ENCODE assay signal across 8 cellular contexts in the genomic region with DNA sequence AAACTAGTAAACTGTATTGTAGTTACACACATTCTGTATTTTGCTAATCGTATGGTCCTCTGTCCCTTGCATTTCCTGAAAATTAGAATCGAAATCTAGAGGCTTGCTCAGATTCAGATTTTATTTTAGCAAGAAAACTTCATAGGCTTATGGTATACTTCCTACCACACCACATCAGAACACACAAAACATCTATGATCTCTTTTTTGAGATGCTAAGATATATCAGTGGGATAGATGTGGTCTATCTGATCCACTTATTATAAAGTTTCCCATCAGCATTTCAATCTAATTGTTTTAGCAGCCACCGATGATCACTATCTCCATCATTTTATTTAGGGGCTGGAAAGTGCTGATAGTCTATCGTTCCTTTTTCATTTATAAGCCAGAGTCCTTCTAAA. TPM values are rescaled to one million over a fixed set of nuclear protein-coding genes. Genes with fewer than 3 reads are reported as not detected.
DNase-seq lines count a peak whose midpoint lies in the region; ATAC-seq, FAIRE-seq and TF ChIP-seq lines count a peak whose summit lies in the region.
"Not testable (repeated sequence)": the region's sequence is repeated elsewhere in the genome, so short reads cannot be mapped to it uniquely, and the experiment has no call there.

No MANE protein-coding gene starts in this region.

- H3K4ac ChIP-seq in H1 (replicated peaks; ENCODE audit: insufficient read length, low read depth, low read length) = not testable (repeated sequence)

- H2BK15ac ChIP-seq in H1 (ENCODE audit: low read length) = not testable (repeated sequence)

- H3K4me1 ChIP-seq in CD4-positive, alpha-beta memory T cell (ENCODE audit: insufficient read depth, low read length) = peaks cover 48% of the 10 kb centered on the region
- not testable (repeated sequence) for H3K4me1 ChIP-seq in H1 (replicated peaks in 1 of 4; ENCODE audit: control insufficient read depth in 3 of 4, insufficient read depth in 4 of 4, low read length in 3 of 4)

- H3K36me3 Mint-ChIP-seq in CD4-positive, alpha-beta memory T cell; T-helper 17 cell (ENCODE audit: low read depth); activated CD8-positive, alpha-beta T cell treated with anti-CD3 and anti-CD28 coated beads for 36 hours (ENCODE audit: low read depth); activated T-helper 1 cell treated with anti-CD3 and anti-CD28 coated beads, Interleukin-12 subunit alpha, Interleukin-12 subunit beta, Interleukin-2, Interleukin-4 antibody, amounts not matched to agents 30 ng/mL and 10 ng/mL and 1 ng/mL, durations not matched to agents 14 hours and 24 hours and 36 hours (ENCODE audit: low read depth); activated naive CD8-positive, alpha-beta T cell treated with anti-CD3 and anti-CD28 coated beads for 36 hours; naive thymus-derived CD8-positive, alpha-beta T cell; stimulated activated naive CD8-positive, alpha-beta T cell treated with anti-CD3 and anti-CD28 coated beads, Interleukin-15, Interleukin-2, amounts not matched to agents 100 ng/mL and 50 ng/mL, for 24 hours (ENCODE audit: low read depth): not testable (repeated sequence)

- not testable (repeated sequence) for H3K9ac ChIP-seq in H1 (replicated peaks in 1 of 4; ENCODE audit: extremely low read depth in 1 of 4, low read depth in 3 of 4, low read length in 3 of 4)

- POLR2A ChIA-PET in CD4-positive, alpha-beta memory T cell (lab: Charles Lee; ENCODE audit: partially characterized antibody); H1 (lab: Charles Lee; ENCODE audit: partially characterized antibody): not testable (repeated sequence)
- POLR2A ChIA-PET in activated CD8-positive, alpha-beta T cell treated with anti-CD3 and anti-CD28 coated beads for 36 hours (lab: Charles Lee) = interaction anchor here (1.6 to 3.8 kb wide), 2 partner anchors 8 to 28 kb away, joined by 5 to 13 read pairs; a partner anchor contains a TSS
- POLR2A ChIA-PET in naive thymus-derived CD8-positive, alpha-beta T cell (lab: Charles Lee) = interaction anchor here (0.7 to 1.7 kb wide), 2 partner anchors 28 to 55 kb away, joined by 3 to 6 read pairs; a partner anchor contains a TSS

- not testable (repeated sequence) for H3K56ac ChIP-seq in H1 (replicated peaks; ENCODE audit: insufficient read length, low read depth, low read length)

- H3K27me3 Mint-ChIP-seq in CD4-positive, alpha-beta memory T cell; T-helper 17 cell; activated CD8-positive, alpha-beta T cell treated with anti-CD3 and anti-CD28 coated beads for 36 hours; activated T-helper 1 cell treated with anti-CD3 and anti-CD28 coated beads, Interleukin-12 subunit alpha, Interleukin-12 subunit beta, Interleukin-2, Interleukin-4 antibody, amounts not matched to agents 30 ng/mL and 10 ng/mL and 1 ng/mL, durations not matched to agents 14 hours and 24 hours and 36 hours (ENCODE audit: insufficient read depth); activated naive CD8-positive, alpha-beta T cell treated with anti-CD3 and anti-CD28 coated beads for 36 hours; naive thymus-derived CD8-positive, alpha-beta T cell; stimulated activated naive CD8-positive, alpha-beta T cell treated with anti-CD3 and anti-CD28 coated beads, Interleukin-15, Interleukin-2, amounts not matched to agents 100 ng/mL and 50 ng/mL, for 24 hours: not testable (repeated sequence)

- peak overlapping the region in 6 of 8 donors; percentile 1 to 73 (median 51) for H3K4me3 Mint-ChIP-seq in CD4-positive, alpha-beta memory T cell
- H3K4me3 Mint-ChIP-seq in T-helper 17 cell = peak overlapping the region; percentile 39
- peak overlapping the region; percentile 7 for H3K4me3 Mint-ChIP-seq in activated CD8-positive, alpha-beta T cell treated with anti-CD3 and anti-CD28 coated beads for 36 hours
- peak overlapping the region; percentile 26 for H3K4me3 Mint-ChIP-seq in activated T-helper 1 cell treated with anti-CD3 and anti-CD28 coated beads, Interleukin-12 subunit alpha, Interleukin-12 subunit beta, Interleukin-2, Interleukin-4 antibody, amounts not matched to agents 30 ng/mL and 10 ng/mL and 1 ng/mL, durations not matched to agents 14 hours and 24 hours and 36 hours
- H3K4me3 Mint-ChIP-seq in activated naive CD8-positive, alpha-beta T cell treated with anti-CD3 and anti-CD28 coated beads for 36 hours = peak overlapping the region; percentile 22
- peak overlapping the region; percentile 0 to 65 (median 27) for H3K4me3 Mint-ChIP-seq in naive thymus-derived CD8-positive, alpha-beta T cell
- H3K4me3 Mint-ChIP-seq in stimulated activated naive CD8-positive, alpha-beta T cell treated with anti-CD3 and anti-CD28 coated beads, Interleukin-15, Interleukin-2, amounts not matched to agents 100 ng/mL and 50 ng/mL, for 24 hours = peak overlapping the region; percentile 47

- not testable (repeated sequence) for H3K14ac ChIP-seq in H1 (ENCODE audit: insufficient read length)

- H2AFZ ChIP-seq in H1 (ENCODE audit: low read length) = not testable (repeated sequence)

- FAIRE-seq in H1 (lab: Jason Lieb, UNC) = peak; percentile 28

- H4K5ac ChIP-seq in H1 (ENCODE audit: insufficient read length, low read depth, low read length) = not testable (repeated sequence)

- H2BK20ac ChIP-seq in H1 (ENCODE audit: low read length) = not testable (repeated sequence)

- ATAC-seq in T-helper 17 cell = peak; percentile 32
- ATAC-seq in activated CD8-positive, alpha-beta T cell treated with anti-CD3 and anti-CD28 coated beads for 36 hours = not testable (repeated sequence)
- peak; percentile 34 to 68 for ATAC-seq in naive thymus-derived CD8-positive, alpha-beta T cell

- TF ChIP-seq RAD21 in H1 (IDR thresholded peaks at IDR 0.05 in 1 of 2, conservative IDR thresholded peaks at IDR 0.05 in 1 of 2; ENCODE audit: low read depth in 2 of 2, low read length in 2 of 2) = not testable (repeated sequence)

- H3K4me2 ChIP-seq in H1 (ENCODE audit: insufficient read depth in 1 of 2, low read depth in 2 of 2, low read length in 2 of 2) = not testable (repeated sequence)

- not testable (repeated sequence) for H3K79me1 ChIP-seq in H1 (ENCODE audit: low read depth, low read length)

- not testable (repeated sequence) for H3K9me3 ChIP-seq in CD4-positive, alpha-beta memory T cell (ENCODE audit: control insufficient read depth in 1 of 2, low read length in 2 of 2); T-helper 17 cell (ENCODE audit: control insufficient read depth, low read length, poor library complexity, severe bottlenecking); H1 (ENCODE audit: insufficient read depth in 2 of 2, low read depth in 1 of 2, low read length in 1 of 2)

- peak overlapping the region; percentile 14 to 83 (median 61) for H3K27ac Mint-ChIP-seq in CD4-positive, alpha-beta memory T cell
- H3K27ac Mint-ChIP-seq in T-helper 17 cell = peak overlapping the region; percentile 68
- H3K27ac Mint-ChIP-seq in activated CD8-positive, alpha-beta T cell treated with anti-CD3 and anti-CD28 coated beads for 36 hours = peak overlapping the region; percentile 57
- peak overlapping the region; percentile 20 for H3K27ac Mint-ChIP-seq in activated T-helper 1 cell treated with anti-CD3 and anti-CD28 coated beads, Interleukin-12 subunit alpha, Interleukin-12 subunit beta, Interleukin-2, Interleukin-4 antibody, amounts not matched to agents 30 ng/mL and 10 ng/mL and 1 ng/mL, durations not matched to agents 14 hours and 24 hours and 36 hours
- peak overlapping the region; percentile 76 for H3K27ac Mint-ChIP-seq in activated naive CD8-positive, alpha-beta T cell treated with anti-CD3 and anti-CD28 coated beads for 36 hours
- H3K27ac Mint-ChIP-seq in naive thymus-derived CD8-positive, alpha-beta T cell = not testable (repeated sequence)
- peak overlapping the region; percentile 82 for H3K27ac Mint-ChIP-seq in stimulated activated naive CD8-positive, alpha-beta T cell treated with anti-CD3 and anti-CD28 coated beads, Interleukin-15, Interleukin-2, amounts not matched to agents 100 ng/mL and 50 ng/mL, for 24 hours

- H3K9me3 Mint-ChIP-seq in CD4-positive, alpha-beta memory T cell; activated CD8-positive, alpha-beta T cell treated with anti-CD3 and anti-CD28 coated beads for 36 hours; activated T-helper 1 cell treated with anti-CD3 and anti-CD28 coated beads, Interleukin-12 subunit alpha, Interleukin-12 subunit beta, Interleukin-2, Interleukin-4 antibody, amounts not matched to agents 30 ng/mL and 10 ng/mL and 1 ng/mL, durations not matched to agents 14 hours and 24 hours and 36 hours; activated naive CD8-positive, alpha-beta T cell treated with anti-CD3 and anti-CD28 coated beads for 36 hours; naive thymus-derived CD8-positive, alpha-beta T cell; stimulated activated naive CD8-positive, alpha-beta T cell treated with anti-CD3 and anti-CD28 coated beads, Interleukin-15, Interleukin-2, amounts not matched to agents 100 ng/mL and 50 ng/mL, for 24 hours: not testable (repeated sequence)

- not testable (repeated sequence) for H3K27ac ChIP-seq in CD4-positive, alpha-beta memory T cell (ENCODE audit: low read depth, low read length); H1 (ENCODE audit: low read depth, low read length)

- peaks cover 37 to 50% (median 42%) of the 10 kb centered on the region in 4 donors for H3K4me1 Mint-ChIP-seq in CD4-positive, alpha-beta memory T cell
- peaks cover 35% of the 10 kb centered on the region for H3K4me1 Mint-ChIP-seq in T-helper 17 cell
- peaks cover 47% of the 10 kb centered on the region for H3K4me1 Mint-ChIP-seq in activated CD8-positive, alpha-beta T cell treated with anti-CD3 and anti-CD28 coated beads for 36 hours (ENCODE audit: low read depth)
- H3K4me1 Mint-ChIP-seq in activated T-helper 1 cell treated with anti-CD3 and anti-CD28 coated beads, Interleukin-12 subunit alpha, Interleukin-12 subunit beta, Interleukin-2, Interleukin-4 antibody, amounts not matched to agents 30 ng/mL and 10 ng/mL and 1 ng/mL, durations not matched to agents 14 hours and 24 hours and 36 hours (ENCODE audit: low read depth) = peaks cover 37% of the 10 kb centered on the region
- H3K4me1 Mint-ChIP-seq in activated naive CD8-positive, alpha-beta T cell treated with anti-CD3 and anti-CD28 coated beads for 36 hours = peaks cover 33% of the 10 kb centered on the region
- peaks cover 23 to 46% (median 43%) of the 10 kb centered on the region in 4 donors for H3K4me1 Mint-ChIP-seq in naive thymus-derived CD8-positive, alpha-beta T cell
- peaks cover 54% of the 10 kb centered on the region for H3K4me1 Mint-ChIP-seq in stimulated activated naive CD8-positive, alpha-beta T cell treated with anti-CD3 and anti-CD28 coated beads, Interleukin-15, Interleukin-2, amounts not matched to agents 100 ng/mL and 50 ng/mL, for 24 hours (ENCODE audit: low read depth)

- not testable (repeated sequence) for TF ChIP-seq EP300 in H1 (IDR thresholded peaks at IDR 0.05; ENCODE audit: borderline replicate concordance in 1 of 2, low read depth in 2 of 2, low read length in 2 of 2)

- not testable (repeated sequence) for TF ChIP-seq POLR2A in H1 (IDR thresholded peaks at IDR 0.05; ENCODE audit: control extremely low read depth in 1 of 2, low read depth in 2 of 2, low read length in 2 of 2)

- not testable (repeated sequence) for H2BK120ac ChIP-seq in H1 (replicated peaks; ENCODE audit: low read depth, low read length)

- H4K91ac ChIP-seq in H1 (replicated peaks; ENCODE audit: insufficient read length, low read length) = not testable (repeated sequence)

- H2BK5ac ChIP-seq in H1 (ENCODE audit: low read depth, low read length) = not testable (repeated sequence)

- not testable (repeated sequence) for H2AK5ac ChIP-seq in H1 (ENCODE audit: low read depth, low read length)

- H3K79me2 ChIP-seq in H1 (ENCODE audit: control insufficient read depth in 1 of 2, insufficient read depth in 2 of 2, low read length in 2 of 2) = peaks cover 0 to 76% of the 10 kb centered on the region in 2 experiments; a peak in 2 of 4 replicates

- H3K36me3 ChIP-seq in CD4-positive, alpha-beta memory T cell (ENCODE audit: insufficient read depth, low read length); H1 (ENCODE audit: control insufficient read depth in 2 of 4, insufficient read depth in 4 of 4, low read length in 3 of 4): not testable (repeated sequence)

- not testable (repeated sequence) for H3K18ac ChIP-seq in H1 (ENCODE audit: extremely low read depth, low read length)

- H3K23me2 ChIP-seq in H1 (ENCODE audit: low read depth, low read length) = not testable (repeated sequence)

- H3K4me3 ChIP-seq in CD4-positive, alpha-beta memory T cell (ENCODE audit: low read length in 2 of 2); H1 (ENCODE audit: extremely low read depth in 1 of 4, insufficient read depth in 2 of 4, low read depth in 3 of 4, low read length in 4 of 4): not testable (repeated sequence)

- H3K27me3 ChIP-seq in CD4-positive, alpha-beta memory T cell (ENCODE audit: insufficient read depth, low read length); H1 (replicated peaks in 1 of 4; ENCODE audit: control insufficient read depth in 3 of 4, extremely low read depth in 1 of 4, insufficient read depth in 3 of 4, low read length in 3 of 4): not testable (repeated sequence)

- not testable (repeated sequence) for TF ChIP-seq CTCF in activated CD8-positive, alpha-beta T cell treated with anti-CD3 and anti-CD28 coated beads for 36 hours (IDR thresholded peaks at IDR 0.05); H1 (IDR thresholded peaks at IDR 0.05; ENCODE audit: control extremely low read depth in 1 of 3, insufficient read depth in 1 of 3, low read depth in 1 of 3, low read length in 3 of 3)

- H4K20me1 ChIP-seq in H1 (replicated peaks in 1 of 2; ENCODE audit: control insufficient read depth in 1 of 2, insufficient read depth in 2 of 2, low read length in 2 of 2) = not testable (repeated sequence)

- H4K8ac ChIP-seq in H1 (ENCODE audit: extremely low read depth, insufficient read depth, low read length) = not testable (repeated sequence)

- WGBS in H1 (ENCODE audit: extremely low coverage in 1 of 2, insufficient coverage in 1 of 2, insufficient read length in 1 of 2, insufficient replicate concordance in 2 of 2, low coverage in 1 of 2, low lambda C conversion rate in 2 of 2, missing lambda C conversion rate in 1 of 2), 2 experiments = 77% methylated on average over 4 of the region's 4 CpGs; no CpG with 5 or more reads in 1 of the 2 experiments

- H3K23ac ChIP-seq in H1 (ENCODE audit: insufficient read length) = not testable (repeated sequence)

- CTCF ChIA-PET in CD4-positive, alpha-beta memory T cell (lab: Charles Lee; ENCODE audit: partially characterized antibody) = interaction anchor here (1.2 to 4.8 kb wide), 6 partner anchors 9 to 100 kb away, joined by 3 to 49 read pairs (median 40); a partner anchor contains a TSS
- CTCF ChIA-PET in activated CD8-positive, alpha-beta T cell treated with anti-CD3 and anti-CD28 coated beads for 36 hours (lab: Charles Lee) = interaction anchor here (1.5 to 5.8 kb wide), 6 partner anchors 11 to 243 kb away, joined by 6 to 40 read pairs (median 20); no protein-coding TSS in a partner anchor
- CTCF ChIA-PET in H1 (lab: Charles Lee; ENCODE audit: partially characterized antibody) = interaction anchor here (1.7 to 6.3 kb wide), 6 partner anchors 10 to 291 kb away, joined by 4 to 85 read pairs (median 8); a partner anchor contains a TSS

- intact Hi-C loops in CD4-positive, alpha-beta memory T cell (cut with micrococcal nuclease); activated CD8-positive, alpha-beta T cell treated with anti-CD3 and anti-CD28 coated beads for 36 hours (cut with micrococcal nuclease): not testable (repeated sequence)
- intact Hi-C loops in activated T-helper 1 cell treated with anti-CD3 and anti-CD28 coated beads, Interleukin-12 subunit alpha, Interleukin-12 subunit beta, Interleukin-2, Interleukin-4 antibody, amounts not matched to agents 30 ng/mL and 10 ng/mL and 1 ng/mL, durations not matched to agents 14 hours and 24 hours and 36 hours (cut with micrococcal nuclease) = loop anchor here (5.0 kb wide), 1 partner anchor 297 kb away; no protein-coding TSS in a partner anchor

- DNase-seq in CD4-positive, alpha-beta memory T cell = peak in 2 of 5 donors; percentile 10 to 20
- not testable (repeated sequence) for DNase-seq in T-helper 17 cell; activated CD8-positive, alpha-beta T cell treated with anti-CD3 and anti-CD28 coated beads for 36 hours; activated T-helper 1 cell treated with anti-CD3 and anti-CD28 coated beads, Interleukin-12 subunit alpha, Interleukin-12 subunit beta, Interleukin-2, Interleukin-4 antibody, amounts not matched to agents 30 ng/mL and 10 ng/mL and 1 ng/mL, durations not matched to agents 14 hours and 24 hours and 36 hours (ENCODE audit: low spot score); activated naive CD8-positive, alpha-beta T cell treated with anti-CD3 and anti-CD28 coated beads for 36 hours; H1 (ENCODE audit: low read depth in 1 of 2, low spot score in 2 of 2)
- peak in 2 of 10 donors; percentile 6 to 15 for DNase-seq in naive thymus-derived CD8-positive, alpha-beta T cell

- not testable (repeated sequence) for H2BK12ac ChIP-seq in H1 (ENCODE audit: low read depth, low read length)

RNA-seq across cellular contexts. Expression of a gene that starts 27.9 kb away (rescaled TPM):
- total RNA-seq in CD4-positive, alpha-beta memory T cell = 10 to 100 TPM; 56.0 to 63.6 TPM
- polyA plus RNA-seq in CD4-positive, alpha-beta memory T cell = 10 to 100 TPM in 1 of 2 donors, 1 to 10 TPM in 1; 6.3 to 10.1 TPM
- total RNA-seq in T-helper 17 cell = 10 to 100 TPM; 33.7 to 33.9 TPM
- 10 to 100 TPM; 42.5 to 42.8 TPM for total RNA-seq in activated CD8-positive, alpha-beta T cell treated with anti-CD3 and anti-CD28 coated beads for 36 hours
- total RNA-seq in activated T-helper 1 cell treated with anti-CD3 and anti-CD28 coated beads, Interleukin-12 subunit alpha, Interleukin-12 subunit beta, Interleukin-2, Interleukin-4 antibody, amounts not matched to agents 30 ng/mL and 10 ng/mL and 1 ng/mL, durations not matched to agents 14 hours and 24 hours and 36 hours = 48.9 and 54.4 TPM in 2 replicates
- total RNA-seq in activated naive CD8-positive, alpha-beta T cell treated with anti-CD3 and anti-CD28 coated beads for 36 hours = 10 to 100 TPM; 36.2 to 39.6 TPM
- total RNA-seq in H1 (2021; fragmentation: NEBNext Ultra II Directional; extraction: Animal tissue kit (Norgen Biotek cat#: 25700)) = 41.3 and 42.8 TPM in 2 replicates
- polyA plus RNA-seq in H1 (2011; rRNA removed) = 5.5 and 7.2 TPM in 2 replicates
- polyA plus RNA-seq in H1 (2011; cell fraction: cytosol; rRNA removed) = 6.8 TPM
- 10.4 TPM for polyA plus RNA-seq in H1 (2011; cell fraction: nucleus; rRNA removed)
- 10.0 to 15.1 TPM (median 12.2 TPM) in 4 replicates for polyA plus RNA-seq in H1 (2012, experiment 1 of 2)
- polyA plus RNA-seq in H1 (2012, experiment 2 of 2) = 0.45 TPM
- polyA plus RNA-seq in H1 (2013, experiment 1 of 2) = 13.3 TPM
- polyA plus RNA-seq in H1 (2013, experiment 2 of 2) = 12.7 TPM
- 21.8 and 32.7 TPM in 2 replicates for polyA minus RNA-seq in H1 (2011; rRNA and poly(A)+ RNA removed)
- polyA minus RNA-seq in H1 (2011; cell fraction: cytosol; rRNA and poly(A)+ RNA removed) = 17.3 TPM
- 22.8 TPM for polyA minus RNA-seq in H1 (2011; cell fraction: nucleus; rRNA and poly(A)+ RNA removed)
- 10 to 100 TPM; 56.6 to 62.2 TPM for total RNA-seq in naive thymus-derived CD8-positive, alpha-beta T cell
- polyA plus RNA-seq in naive thymus-derived CD8-positive, alpha-beta T cell = 10 to 100 TPM in 1 of 3 donors, 1 to 10 TPM in 2; 7.6 to 11.2 (median 9.9) TPM
